In genomic region chr11:64556044-64556720, GRCh38 we compare ENCODE assay signal across 1 cellular context.
TF ChIP-seq lines count a peak whose summit lies in the region.

No MANE protein-coding gene starts in this region.

TF ChIP-seq in A549, 52 proteins besides CTCF, POLR2A, EP300 and RAD21:
- no peak for TF ChIP-seq ESRRA (IDR thresholded peaks at IDR 0.05; ENCODE audit: borderline replicate concordance, low read length)
- TF ChIP-seq E2F6 (IDR thresholded peaks at IDR 0.05; ENCODE audit: borderline replicate concordance, low read depth) = no peak
- TF ChIP-seq POLR2AphosphoS2 (conservative IDR thresholded peaks at IDR 0.05; ENCODE audit: low read length) = no peak
- no peak for TF ChIP-seq JUNB (IDR thresholded peaks at IDR 0.05)
- TF ChIP-seq SREBF2 (IDR thresholded peaks at IDR 0.05) = no peak
- TF ChIP-seq EHF (CRISPR knock-in tag; IDR thresholded peaks at IDR 0.05) = no peak
- TF ChIP-seq CHD2 (IDR thresholded peaks at IDR 0.05; ENCODE audit: low read length, partially characterized antibody) = no peak
- no peak for TF ChIP-seq NR3C1 (IDR thresholded peaks at IDR 0.05)
- TF ChIP-seq EHMT2 (IDR thresholded peaks at IDR 0.05; ENCODE audit: low read depth) = no peak
- TF ChIP-seq ZSCAN20 (CRISPR knock-in tag; IDR thresholded peaks at IDR 0.05) = no peak
- TF ChIP-seq SMC3 (IDR thresholded peaks at IDR 0.05) = no peak
- no peak for TF ChIP-seq ZFP36 (IDR thresholded peaks at IDR 0.05; ENCODE audit: borderline replicate concordance, partially characterized antibody)
- TF ChIP-seq HOXA7 (CRISPR knock-in tag; IDR thresholded peaks at IDR 0.05) = no peak
- TF ChIP-seq HES2 (IDR thresholded peaks at IDR 0.05) = no peak
- TF ChIP-seq JUN (IDR thresholded peaks at IDR 0.05) = no peak
- no peak for TF ChIP-seq MAFK (IDR thresholded peaks at IDR 0.05; ENCODE audit: partially characterized antibody)
